Comparison of ENCODE assay signal across 1 cellular context in genomic region chr1:151050051-151050688, GRCh38.
TF ChIP-seq lines count a peak whose summit lies in the region.

No MANE protein-coding gene starts in this region.

TF ChIP-seq in endothelial cell of umbilical vein, 7 proteins besides CTCF, POLR2A, EP300 and RAD21:
- TF ChIP-seq POLR2AphosphoS5 (IDR thresholded peaks at IDR 0.05; ENCODE audit: insufficient read depth, low read depth, low read length) = peak; percentile 23
- TF ChIP-seq GATA2 (IDR thresholded peaks at IDR 0.05; ENCODE audit: insufficient read depth, insufficient read length, low read depth, low read length) = no peak
- no peak for TF ChIP-seq EZH2 (IDR thresholded peaks at IDR 0.05; ENCODE audit: borderline replicate concordance, low read depth, low read length, severe bottlenecking)
- TF ChIP-seq MYC (IDR thresholded peaks at IDR 0.05; ENCODE audit: low read depth, low read length) = no peak
- no peak for TF ChIP-seq MAX (IDR thresholded peaks at IDR 0.05; ENCODE audit: insufficient read depth, insufficient read length)
